20 cellular contexts compared by ENCODE assay signal in genomic region chr2:134590679-134591078, GRCh38.
DNase-seq lines count a peak whose midpoint lies in the region; ATAC-seq, FAIRE-seq and TF ChIP-seq lines count a peak whose summit lies in the region.
"Had no signal": no experiment of that assay in that cellular context is flagged by ENCODE, and none has a peak within 500 bp of the region (broad histone marks: within the 10 kb centered on the region; RNA-seq: fewer than 3 reads in every experiment).

No MANE protein-coding gene starts in this region.

- intact Hi-C loops in mammary epithelial cell (cut with micrococcal nuclease) = no loop called here
- intact Hi-C loops in MCF 10A (cut with micrococcal nuclease) = no loop called here

- H3K27ac Mint-ChIP-seq in MCF 10A (ENCODE audit: low read depth, unreplicated experiment) (no peak overlapping the region), type B pancreatic cell (peak overlapping the region; percentile 7)
- H3K27ac Mint-ChIP-seq: CD8-positive, alpha-beta T cell; HFFc6 had no signal

- no peak for FAIRE-seq in bronchial epithelial cell (lab: Jason Lieb, UNC)
- FAIRE-seq: A204.1, D721Med had no signal

- POLR2A ChIA-PET in MCF 10A (lab: Yijun Ruan, JAX) = no interaction called here

- TF ChIP-seq CTCF in mammary epithelial cell (conservative IDR thresholded peaks at IDR 0.05 in 1 of 2, IDR thresholded peaks at IDR 0.05 in 1 of 2; ENCODE audit: extremely low read depth in 1 of 2, insufficient read depth in 1 of 2, low read depth in 1 of 2, low read length in 2 of 2) (no peak), MCF 10A (IDR thresholded peaks at IDR 0.05; ENCODE audit: unreplicated experiment) (no peak), bronchial epithelial cell (IDR thresholded peaks at IDR 0.05; ENCODE audit: insufficient read depth, low read length, severe bottlenecking) (no peak), type B pancreatic cell (conservative IDR thresholded peaks at IDR 0.05) (no peak)

- DNase-seq in mammary epithelial cell (peak; percentile 37), MCF 10A (ENCODE audit: unreplicated experiment) (no peak), NCI-H2171 (lab: John Stamatoyannopoulos, UW) (peak; percentile 16), bronchial epithelial cell (ENCODE audit: low read depth) (peak; percentile 28), type B pancreatic cell (ENCODE audit: extremely low spot score, unreplicated experiment) (no peak), NCI-H524 (lab: John Stamatoyannopoulos, UW) (no peak)
- no peak for DNase-seq in activated T-cell treated with anti-CD3 and anti-CD28 coated beads, Interleukin-2, amount 50 U/mL, for 1 hour
- DNase-seq: CD8-positive, alpha-beta T cell; COR-L47; DMS53; GF-D8; GM23248; H9; HFFc6; KG1 had no signal

- no peak overlapping the region for H3K4me3 Mint-ChIP-seq in MCF 10A (ENCODE audit: unreplicated experiment)
- no peak overlapping the region for H3K4me3 Mint-ChIP-seq in type B pancreatic cell
- H3K4me3 Mint-ChIP-seq: CD14-positive monocyte; CD8-positive, alpha-beta T cell; H9; HFFc6 had no signal

- CTCF ChIA-PET in mammary epithelial cell (lab: Charles Lee; ENCODE audit: low non-redundant PET) = no interaction called here
- CTCF ChIA-PET in MCF 10A (lab: Yijun Ruan, JAX) = no interaction called here

- WGBS in mammary epithelial cell (ENCODE audit: low coverage, missing lambda C conversion rate) = 43% methylated on average over 1 of the region's 1 CpG

- no peak for ATAC-seq in HG03354 (IDR thresholded peaks at IDR 0.05; ENCODE audit: poor library complexity, severe bottlenecking, unreplicated experiment)
- ATAC-seq: CD8-positive, alpha-beta T cell had no signal

- H3K9ac ChIP-seq in mammary epithelial cell (ENCODE audit: insufficient read depth, low read length) = no peak overlapping the region
- H3K9ac ChIP-seq: GM23248 had no signal

- H3K4me3 ChIP-seq in mammary epithelial cell (replicated peaks in 1 of 3; ENCODE audit: insufficient read depth in 1 of 3, low read depth in 2 of 3, low read length in 3 of 3) = no peak overlapping the region
- H3K4me3 ChIP-seq in bronchial epithelial cell (ENCODE audit: low read depth, low read length) = no peak overlapping the region
- H3K4me3 ChIP-seq: GM23248 had no signal

- H3K9me3 ChIP-seq in mammary epithelial cell (replicated peaks; ENCODE audit: insufficient read depth, low read length) = peaks cover 17% of the 10 kb centered on the region

- BruUV-seq in mammary epithelial cell (replicated peaks; lab: Mats Ljungman, UMichigan) = no TSS peak
- no TSS peak for BruUV-seq in MCF 10A (replicated peaks; lab: Mats Ljungman, UMichigan)

- no peaks in the 10 kb centered on the region for H3K36me3 Mint-ChIP-seq in MCF 10A (ENCODE audit: insufficient read depth, unreplicated experiment)
- no peaks in the 10 kb centered on the region for H3K36me3 Mint-ChIP-seq in type B pancreatic cell

- H3K9me3 Mint-ChIP-seq in MCF 10A (ENCODE audit: unreplicated experiment) = peaks cover 19% of the 10 kb centered on the region
- peaks cover 16% of the 10 kb centered on the region for H3K9me3 Mint-ChIP-seq in type B pancreatic cell

- dilution Hi-C loops in mammary epithelial cell (cut with HindIII; ENCODE audit: low sequenced_read_pairs) = no loop called here

- no peak overlapping the region for H2AFZ ChIP-seq in mammary epithelial cell (ENCODE audit: low read depth, low read length)
- H2AFZ ChIP-seq: GM23248 had no signal

- no peaks in the 10 kb centered on the region for H3K4me1 ChIP-seq in mammary epithelial cell (ENCODE audit: insufficient read depth, low read length)

- no peak overlapping the region for H3K27ac ChIP-seq in mammary epithelial cell (ENCODE audit: insufficient read depth, low read depth, low read length)
- H3K27ac ChIP-seq: GM23248, HL-60 had no signal

- H3K27me3 ChIP-seq in mammary epithelial cell (ENCODE audit: insufficient read depth, low read length) = no peaks in the 10 kb centered on the region
- no peaks in the 10 kb centered on the region for H3K27me3 ChIP-seq in bronchial epithelial cell (ENCODE audit: control insufficient read depth, insufficient read depth, low read length)

- no peaks in the 10 kb centered on the region for H3K36me3 ChIP-seq in mammary epithelial cell (ENCODE audit: insufficient read depth, low read length)
- no peaks in the 10 kb centered on the region for H3K36me3 ChIP-seq in bronchial epithelial cell (ENCODE audit: control insufficient read depth, insufficient read depth, low read length)

- no peaks in the 10 kb centered on the region for H4K20me1 ChIP-seq in mammary epithelial cell (ENCODE audit: insufficient read depth, low read length)

- no peaks in the 10 kb centered on the region for H3K4me1 Mint-ChIP-seq in MCF 10A (ENCODE audit: insufficient read depth, unreplicated experiment)
- no peaks in the 10 kb centered on the region for H3K4me1 Mint-ChIP-seq in type B pancreatic cell (ENCODE audit: unreplicated experiment)

- in situ Hi-C loops in mammary epithelial cell (cut with MboI; ENCODE audit: low sequenced_read_pairs in 2 of 2) = no loop called here

- no peaks in the 10 kb centered on the region for H3K79me2 ChIP-seq in mammary epithelial cell (ENCODE audit: insufficient read depth, low read length)

- no peak overlapping the region for H3K4me2 ChIP-seq in mammary epithelial cell (ENCODE audit: insufficient read depth, low read depth, low read length)

- H3K27me3 Mint-ChIP-seq in MCF 10A (ENCODE audit: insufficient read depth, unreplicated experiment) (no peaks in the 10 kb centered on the region), type B pancreatic cell (no peaks in the 10 kb centered on the region)

Comparison
In these comparisons a context has a peak if more than half of its experiments do, and no peak if none do; other contexts are left out.
1. DNase-seq: peak in mammary epithelial cell (single experiment), NCI-H2171 (single experiment) and bronchial epithelial cell (single experiment); none in MCF 10A (single experiment), type B pancreatic cell (single experiment), NCI-H524 (0 of 2) and activated T-cell treated with anti-CD3 and anti-CD28 coated beads, Interleukin-2, amount 50 U/mL, for 1 hour (single experiment).